ENCODE assay signal across 3 cellular contexts in the genomic region with DNA sequence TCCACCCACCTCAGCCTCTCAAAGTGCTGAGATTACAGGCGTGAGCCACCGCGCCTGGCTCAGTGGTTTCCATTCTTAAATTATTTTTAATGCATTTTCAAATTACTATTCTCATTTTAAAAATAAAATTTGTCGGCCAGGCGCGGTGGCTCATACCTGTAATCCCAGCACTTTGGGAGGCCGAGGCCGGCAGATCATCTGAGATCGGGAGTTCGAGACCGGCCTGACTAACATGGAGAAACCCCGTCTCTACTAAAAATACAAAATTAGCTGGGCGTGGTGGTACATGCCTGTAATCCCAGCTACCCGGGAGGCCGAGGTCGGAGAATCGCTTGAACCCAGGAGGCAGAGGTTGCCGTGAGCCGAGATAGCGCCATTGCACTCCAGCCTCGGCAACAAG. TPM values are rescaled to one million over a fixed set of nuclear protein-coding genes. Genes with fewer than 3 reads are reported as not detected.
"Had no signal": no experiment of that assay in that cellular context is flagged by ENCODE, and none has a peak within 500 bp of the region (broad histone marks: within the 10 kb centered on the region; RNA-seq: fewer than 3 reads in every experiment).

No MANE protein-coding gene starts in this region.

RNA-seq across cellular contexts. Expression of a gene that starts 3.2 kb away (rescaled TPM):
- total RNA-seq: Peyer's patch, Right ventricle myocardium inferior had no signal

RNA-seq across cellular contexts. Expression of a gene that starts 12.9 kb away (rescaled TPM):
- total RNA-seq: Right ventricle myocardium inferior had no signal

RNA-seq across cellular contexts. Expression of a gene that starts 38.8 kb away (rescaled TPM):
- total RNA-seq: SK-MEL-5 had no signal
